Comparison of ENCODE assay signal across 9 cellular contexts in genomic region chr6:129789974-129790373, GRCh38.
"Had no signal": no experiment of that assay in that cellular context is flagged by ENCODE, and none has a peak within 500 bp of the region (broad histone marks: within the 10 kb centered on the region; RNA-seq: fewer than 3 reads in every experiment).

No MANE protein-coding gene starts in this region.

- H2AFZ ChIP-seq: GM23248 had no signal

- H3K27ac ChIP-seq: GM23248, HL-60 had no signal

- DNase-seq: GM23248, GOT3, H7, HFFc6, Kasumi-1, KG1 had no signal

- H3K9me3 ChIP-seq: HAP-1 had no signal

- H3K36me3 ChIP-seq: HAP-1 had no signal

- ATAC-seq: HCT116 had no signal

- H3K9ac ChIP-seq: GM23248 had no signal

- H3K4me3 ChIP-seq: GM23248, HAP-1 had no signal

- H3K4me1 ChIP-seq: HAP-1 had no signal
